Comparison of ENCODE assay signal across 10 cellular contexts in the genomic region with DNA sequence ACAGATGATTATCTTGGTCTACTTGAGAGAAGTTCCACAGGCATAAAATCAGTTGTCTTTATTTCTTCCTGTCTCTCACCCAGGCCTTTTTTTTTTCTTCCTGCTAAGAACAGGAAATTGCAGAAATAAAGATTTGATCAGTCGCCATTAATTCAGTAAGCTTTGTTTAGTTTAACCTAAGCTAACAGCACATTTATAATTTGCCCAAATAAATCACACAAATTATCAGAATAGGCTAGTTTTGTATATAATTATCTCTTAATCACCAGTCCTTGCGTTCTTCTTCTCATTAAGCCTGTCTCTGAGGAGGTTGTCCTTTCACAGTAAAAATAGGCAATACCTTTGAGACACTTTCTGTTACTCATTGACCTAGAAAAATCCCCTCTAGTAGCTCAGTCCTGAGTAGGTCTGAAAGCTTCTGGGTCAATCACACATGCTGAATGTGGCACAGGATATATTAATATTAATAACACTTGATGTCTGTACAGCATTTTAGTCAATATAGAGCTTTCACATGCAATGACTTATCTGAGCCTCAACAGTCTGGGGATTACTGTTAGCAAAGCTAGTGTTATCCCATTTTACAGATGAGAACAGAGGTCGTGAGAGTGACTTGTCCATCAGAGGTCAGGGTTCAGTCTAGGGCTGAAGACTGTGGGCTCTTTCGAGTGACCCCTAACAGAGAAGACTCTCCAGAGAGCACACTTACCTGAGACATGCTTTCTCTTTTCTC. TPM values are rescaled to one million over a fixed set of nuclear protein-coding genes. Genes with fewer than 3 reads are reported as not detected.
DNase-seq lines count a peak whose midpoint lies in the region; ATAC-seq lines count a peak whose summit lies in the region.
"Had no signal": no experiment of that assay in that cellular context is flagged by ENCODE, and none has a peak within 500 bp of the region (broad histone marks: within the 10 kb centered on the region; RNA-seq: fewer than 3 reads in every experiment).

No MANE protein-coding gene starts in this region.

- no peak overlapping the region for H2AFZ ChIP-seq in mesenchymal stem cell (ENCODE audit: low read depth, low read length)

- no peak overlapping the region for H3K27ac ChIP-seq in mesenchymal stem cell (ENCODE audit: low read length, poor library complexity, severe bottlenecking)
- H3K27ac ChIP-seq: pancreas had no signal

- H4K91ac ChIP-seq in mesenchymal stem cell (ENCODE audit: low read length): no peak overlapping the region

- H3K9ac ChIP-seq in mesenchymal stem cell (ENCODE audit: low read length): no peak overlapping the region

- peak; percentile 93 for ATAC-seq in GM18520 (IDR thresholded peaks at IDR 0.05; ENCODE audit: unreplicated experiment)
- peak; percentile 90 for ATAC-seq in GM21786 (IDR thresholded peaks at IDR 0.05; ENCODE audit: unreplicated experiment)

- no peaks in the 10 kb centered on the region for H3K79me1 ChIP-seq in mesenchymal stem cell (replicated peaks; ENCODE audit: low read length, poor library complexity, severe bottlenecking)

- no peak overlapping the region for H3K23ac ChIP-seq in mesenchymal stem cell (ENCODE audit: low read length in 2 of 2)

- H3K4me2 ChIP-seq in mesenchymal stem cell (ENCODE audit: low read length, poor library complexity, severe bottlenecking): no peak overlapping the region

- H3K18ac ChIP-seq in mesenchymal stem cell (ENCODE audit: low read depth in 1 of 2, low read length in 2 of 2): no peak overlapping the region

- H3K27me3 ChIP-seq in mesenchymal stem cell (ENCODE audit: control insufficient read depth in 1 of 2, insufficient read depth in 1 of 2, low read length in 2 of 2): no peaks in the 10 kb centered on the region
- H3K27me3 ChIP-seq: pancreas had no signal

- peak; percentile 83 for DNase-seq in Jurkat, Clone E6-1 (ENCODE audit: low read depth, low spot score)
- no peak for DNase-seq in mesenchymal stem cell
- DNase-seq in NCI-H345 (lab: John Stamatoyannopoulos, UW): no peak
- no peak for DNase-seq in dedifferentiated amniotic fluid mesenchymal stem cell (ENCODE audit: extremely low spot score)
- no peak for DNase-seq in NCI-H128 (lab: John Stamatoyannopoulos, UW; ENCODE audit: unreplicated experiment)
- no peak for DNase-seq in effector CD4-positive, alpha-beta T cell
- DNase-seq: pancreas had no signal

- no peak overlapping the region for H2BK5ac ChIP-seq in mesenchymal stem cell (ENCODE audit: low read depth, low read length, poor library complexity, severe bottlenecking)

- H2BK15ac ChIP-seq in mesenchymal stem cell (ENCODE audit: low read depth, poor library complexity, severe bottlenecking): no peak overlapping the region

- peak overlapping the region; percentile 20 for H3K4me3 ChIP-seq in Jurkat, Clone E6-1 (ENCODE audit: low read length)
- H3K4me3 ChIP-seq in mesenchymal stem cell (ENCODE audit: insufficient read depth in 1 of 2, low read depth in 1 of 2, low read length in 2 of 2): no peak overlapping the region
- H3K4me3 ChIP-seq: HAP-1, pancreas had no signal

- H3K9me3 ChIP-seq in mesenchymal stem cell (ENCODE audit: control insufficient read depth, low read length): no peaks in the 10 kb centered on the region
- H3K9me3 ChIP-seq: HAP-1, pancreas had no signal

- H3K4ac ChIP-seq in mesenchymal stem cell (ENCODE audit: low read depth in 1 of 2, low read length in 2 of 2): no peak overlapping the region

- no peak overlapping the region for H2BK120ac ChIP-seq in mesenchymal stem cell (ENCODE audit: low read depth, low read length)

- H3K14ac ChIP-seq in mesenchymal stem cell (ENCODE audit: low read length in 2 of 2): no peak overlapping the region

- H2BK12ac ChIP-seq in mesenchymal stem cell (ENCODE audit: low read length in 2 of 2): no peak overlapping the region

- 87% methylated on average over 3 of the region's 4 CpGs for WGBS in mesenchymal stem cell

- H2AK5ac ChIP-seq in mesenchymal stem cell (ENCODE audit: low read length, severe bottlenecking): peak overlapping the region; percentile 47

- H3K4me1 ChIP-seq in mesenchymal stem cell (ENCODE audit: control insufficient read depth, insufficient read depth, low read depth, low read length): peaks cover 2% of the 10 kb centered on the region
- H3K4me1 ChIP-seq: HAP-1, pancreas had no signal

- no peaks in the 10 kb centered on the region for H3K36me3 ChIP-seq in mesenchymal stem cell (ENCODE audit: control insufficient read depth in 1 of 2, insufficient read depth in 2 of 2, low read depth in 1 of 2, low read length in 2 of 2)
- H3K36me3 ChIP-seq: HAP-1, pancreas had no signal

- H4K8ac ChIP-seq in mesenchymal stem cell (ENCODE audit: low read length): no peak overlapping the region

RNA-seq across cellular contexts. Expression of a gene that starts 11.2 kb away (rescaled TPM):
- polyA plus RNA-seq in Jurkat, Clone E6-1 (2012; ENCODE audit: insufficient read depth, insufficient read length): 23.5 TPM
- 31.0 TPM for polyA plus RNA-seq in mesenchymal stem cell (2013, experiment 1 of 2)
- polyA plus RNA-seq in mesenchymal stem cell (2013, experiment 2 of 2): 33.9 TPM
